ENCODE assay signal across 8 cellular contexts in the genomic region with DNA sequence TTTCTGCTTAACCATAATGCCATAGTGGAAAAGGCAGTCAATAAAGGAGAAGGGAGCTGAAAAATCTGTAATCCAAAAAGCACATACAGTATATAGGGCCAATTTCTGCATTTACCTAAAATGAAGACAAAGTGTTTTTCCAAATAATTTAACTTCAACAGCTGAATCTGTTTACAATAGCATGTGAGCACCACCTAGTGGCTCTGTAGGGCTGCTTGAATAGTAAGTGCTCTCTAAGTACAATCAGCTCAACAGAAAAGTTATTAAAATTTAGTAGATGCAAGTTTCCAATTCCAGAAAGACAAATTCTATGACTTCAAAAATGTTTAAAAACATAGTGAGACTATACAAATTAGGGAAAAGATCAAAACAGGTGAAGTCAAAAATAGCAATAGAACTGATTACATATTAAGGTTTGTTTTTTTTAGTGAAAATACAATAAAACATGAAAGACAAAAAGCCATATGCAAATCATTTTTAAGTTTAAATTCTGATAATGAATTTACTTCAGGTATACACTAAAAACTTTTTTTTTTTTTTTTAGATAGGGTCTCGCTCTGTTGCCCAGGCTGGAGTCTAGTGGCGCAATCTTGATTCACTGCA.
DNase-seq lines count a peak whose midpoint lies in the region; ATAC-seq and TF ChIP-seq lines count a peak whose summit lies in the region.

No MANE protein-coding gene starts in this region.

- H4K20me1 ChIP-seq in OCI-LY1 (ENCODE audit: insufficient read depth, low read length): no peaks in the 10 kb centered on the region

- H3K4me1 ChIP-seq in OCI-LY1 (ENCODE audit: insufficient read depth, low read length, severe bottlenecking): no peaks in the 10 kb centered on the region

- no peaks in the 10 kb centered on the region; the same call in 1 of the 2 replicates for H3K27me3 ChIP-seq in OCI-LY1 (ENCODE audit: insufficient read depth, low read length)

- H3K27ac Mint-ChIP-seq in activated T-helper 2 cell treated with anti-CD3 and anti-CD28 coated beads, Interferon-gamma antibody, Interleukin-2, Interleukin-4, amounts not matched to agents 10 μg/mL and 5 μg/mL and 100 μg/mL, durations not matched to agents 14 hours and 24 hours and 36 hours: no peak overlapping the region

- DNase-seq in D341Med (ENCODE audit: low spot score): peak; percentile 40
- DNase-seq in HuH-7 (ENCODE audit: low spot score): peak; percentile 20
- peak; percentile 23 for DNase-seq in activated T-helper 2 cell treated with anti-CD3 and anti-CD28 coated beads, Interferon-gamma antibody, Interleukin-2, Interleukin-4, amounts not matched to agents 10 μg/mL and 5 μg/mL and 100 μg/mL, durations not matched to agents 14 hours and 24 hours and 36 hours (ENCODE audit: low spot score)
- peak; percentile 75 for DNase-seq in glomerular visceral epithelial cell (ENCODE audit: extremely low spot score)
- peak; percentile 56 for DNase-seq in retinal pigment epithelial cell (ENCODE audit: low read depth)

- H3K27me3 Mint-ChIP-seq in activated T-helper 2 cell treated with anti-CD3 and anti-CD28 coated beads, Interferon-gamma antibody, Interleukin-2, Interleukin-4, amounts not matched to agents 10 μg/mL and 5 μg/mL and 100 μg/mL, durations not matched to agents 14 hours and 24 hours and 36 hours (ENCODE audit: low read depth): peaks cover 8% of the 10 kb centered on the region

- TF ChIP-seq CTCF in OCI-LY1 (IDR thresholded peaks at IDR 0.05; ENCODE audit: low read length) (peak; percentile 88), retinal pigment epithelial cell (conservative IDR thresholded peaks at IDR 0.05; ENCODE audit: low read depth, low read length) (peak; percentile 86)

- no peaks in the 10 kb centered on the region for H3K4me1 Mint-ChIP-seq in activated T-helper 2 cell treated with anti-CD3 and anti-CD28 coated beads, Interferon-gamma antibody, Interleukin-2, Interleukin-4, amounts not matched to agents 10 μg/mL and 5 μg/mL and 100 μg/mL, durations not matched to agents 14 hours and 24 hours and 36 hours (ENCODE audit: low read depth)

- H3K9me3 Mint-ChIP-seq in activated T-helper 2 cell treated with anti-CD3 and anti-CD28 coated beads, Interferon-gamma antibody, Interleukin-2, Interleukin-4, amounts not matched to agents 10 μg/mL and 5 μg/mL and 100 μg/mL, durations not matched to agents 14 hours and 24 hours and 36 hours: no peaks in the 10 kb centered on the region

- no peaks in the 10 kb centered on the region for H3F3A ChIP-seq in OCI-LY1 (ENCODE audit: insufficient read depth, low read length)

- no peak overlapping the region for H3K4me2 ChIP-seq in OCI-LY1 (ENCODE audit: low read length)

- H3K27ac ChIP-seq in OCI-LY1 (ENCODE audit: low read depth, low read length, poor library complexity, severe bottlenecking): no peak overlapping the region

- H3K9ac ChIP-seq in OCI-LY1 (ENCODE audit: low read length): no peak overlapping the region

- H3K36me3 ChIP-seq in OCI-LY1 (ENCODE audit: insufficient read depth, low read length): no peaks in the 10 kb centered on the region

- H3K4me3 ChIP-seq in OCI-LY1 (ENCODE audit: low read depth, low read length, poor library complexity, severe bottlenecking): no peak overlapping the region
- no peak overlapping the region for H3K4me3 ChIP-seq in retinal pigment epithelial cell (ENCODE audit: low read length)

- H3K9me2 ChIP-seq in OCI-LY1 (ENCODE audit: low read depth, low read length): no peaks in the 10 kb centered on the region

- intact Hi-C loops in activated T-helper 2 cell treated with anti-CD3 and anti-CD28 coated beads, Interferon-gamma antibody, Interleukin-2, Interleukin-4, amounts not matched to agents 10 μg/mL and 5 μg/mL and 100 μg/mL, durations not matched to agents 14 hours and 24 hours and 36 hours (cut with micrococcal nuclease): loop anchor here (1.0 to 2.0 kb wide), 2 partner anchors 1095 to 1147 kb away; no protein-coding TSS in a partner anchor

- no peaks in the 10 kb centered on the region for H3K9me3 ChIP-seq in OCI-LY1 (ENCODE audit: low read length)

- no peaks in the 10 kb centered on the region for H3K79me2 ChIP-seq in OCI-LY1 (ENCODE audit: insufficient read depth, low read length)

- ATAC-seq in GM18519 (IDR thresholded peaks at IDR 0.05; ENCODE audit: low FRiP score, unreplicated experiment): no peak
- no peak for ATAC-seq in GM19463 (IDR thresholded peaks at IDR 0.05; ENCODE audit: unreplicated experiment)

- no peak overlapping the region for H2AFZ ChIP-seq in OCI-LY1 (ENCODE audit: low read length)

- H3K4me3 Mint-ChIP-seq in activated T-helper 2 cell treated with anti-CD3 and anti-CD28 coated beads, Interferon-gamma antibody, Interleukin-2, Interleukin-4, amounts not matched to agents 10 μg/mL and 5 μg/mL and 100 μg/mL, durations not matched to agents 14 hours and 24 hours and 36 hours (ENCODE audit: low read depth): no peak overlapping the region

- no peaks in the 10 kb centered on the region for H3K36me3 Mint-ChIP-seq in activated T-helper 2 cell treated with anti-CD3 and anti-CD28 coated beads, Interferon-gamma antibody, Interleukin-2, Interleukin-4, amounts not matched to agents 10 μg/mL and 5 μg/mL and 100 μg/mL, durations not matched to agents 14 hours and 24 hours and 36 hours (ENCODE audit: low read depth)

Comparison
In these comparisons a context has a peak if more than half of its experiments do, and no peak if none do; other contexts are left out.
1. DNase-seq: peak in every context shown above with its lines; median percentile 75 in glomerular visceral epithelial cell; 56 in retinal pigment epithelial cell; 40 in D341Med; 23 in activated T-helper 2 cell treated with anti-CD3 and anti-CD28 coated beads, Interferon-gamma antibody, Interleukin-2, Interleukin-4, amounts not matched to agents 10 μg/mL and 5 μg/mL and 100 μg/mL, durations not matched to agents 14 hours and 24 hours and 36 hours; 20 in HuH-7.